In the genomic region with DNA sequence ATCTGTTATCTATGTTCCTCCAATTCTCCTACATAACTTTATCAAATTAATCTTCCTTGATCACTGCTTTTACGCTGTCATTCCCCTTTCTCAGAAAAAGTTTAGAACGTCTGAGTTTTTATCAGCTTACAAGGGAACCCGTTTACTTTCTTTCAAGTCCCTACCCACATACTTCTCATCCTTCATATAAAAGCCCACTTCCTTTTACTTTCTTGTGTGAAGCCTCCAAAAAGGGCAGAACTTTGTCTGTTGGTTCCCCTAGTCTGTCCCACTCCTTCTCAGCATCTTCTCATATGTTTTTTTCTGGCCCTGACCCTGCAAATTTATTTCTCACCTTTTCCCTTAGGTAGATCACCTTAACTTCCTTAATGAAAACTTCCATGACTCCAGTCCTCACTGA, we compare ENCODE assay signal across 19 cellular contexts.
A peak's percentile ranks its signal among the peaks of the same experiment; 100 is the strongest.
DNase-seq lines count a peak whose midpoint lies in the region; ATAC-seq, FAIRE-seq and TF ChIP-seq lines count a peak whose summit lies in the region.
"Had no signal": no experiment of that assay in that cellular context is flagged by ENCODE, and none has a peak within 500 bp of the region (broad histone marks: within the 10 kb centered on the region; RNA-seq: fewer than 3 reads in every experiment).

No MANE protein-coding gene starts in this region.

- H4K20me1 ChIP-seq in GM23338 (replicated peaks; ENCODE audit: insufficient read depth) (no peaks in the 10 kb centered on the region), K562 (replicated peaks; ENCODE audit: control insufficient read depth, insufficient read depth, low read length) (no peaks in the 10 kb centered on the region)

- DNase-seq in GM23338 (ENCODE audit: low spot score) (no peak), OCI-M1 (lab: John Stamatoyannopoulos, UW) (peak; percentile 49), K562 (ENCODE audit: extremely low read depth in 1 of 4, low spot score in 3 of 4) (no peak), mesenchymal stem cell (no peak), H7 (no peak), hippocampal formation (lab: John Stamatoyannopoulos, UW) (no peak), SKM-1 treated with dmso at 0.1 percent for 144 hours (lab: John Stamatoyannopoulos, UW; ENCODE audit: unreplicated experiment) (no peak)
- DNase-seq: C1 segment of cervical spinal cord; Calu3; CD4-positive, alpha-beta memory T cell; COR-L47; DMS53; DMS79 treated with DMSO at 0.1 percent for 48 hours; GM23248; HCEC 1CT had no signal

- 2% methylated on average over 3 of the region's 3 CpGs for WGBS in K562 (ENCODE audit: insufficient coverage, low coverage, missing lambda C conversion rate)
- 83% methylated on average over 3 of the region's 3 CpGs for WGBS in mesenchymal stem cell

- H2AFZ ChIP-seq in GM23338 (no peak overlapping the region), K562 (ENCODE audit: low read depth, low read length) (peak overlapping the region; percentile 56), mesenchymal stem cell (ENCODE audit: low read depth, low read length) (no peak overlapping the region)
- H2AFZ ChIP-seq: GM23248 had no signal

- no peak overlapping the region for H3K4ac ChIP-seq in mesenchymal stem cell (ENCODE audit: low read depth in 1 of 2, low read length in 2 of 2)

- H3K9me2 ChIP-seq in GM23338 (ENCODE audit: insufficient read depth): no peaks in the 10 kb centered on the region; the same call in 1 of the 2 replicates

- intact Hi-C loops in K562 (cut with micrococcal nuclease): no loop called here

- peak overlapping the region; percentile 92 for H2AK5ac ChIP-seq in mesenchymal stem cell (ENCODE audit: low read length, severe bottlenecking)

- no peaks in the 10 kb centered on the region for H3F3A ChIP-seq in GM23338 (replicated peaks; ENCODE audit: low read depth)

- H3K27me3 ChIP-seq in GM23338 (ENCODE audit: insufficient read depth) (no peaks in the 10 kb centered on the region), K562 (ENCODE audit: control insufficient read depth in 2 of 2, insufficient read depth in 2 of 2, low read length in 2 of 2) (no peaks in the 10 kb centered on the region), mesenchymal stem cell (ENCODE audit: control insufficient read depth in 1 of 2, insufficient read depth in 1 of 2, low read length in 2 of 2) (no peaks in the 10 kb centered on the region), H7 (ENCODE audit: control insufficient read depth, insufficient read depth, low read length) (no peaks in the 10 kb centered on the region)

- H3K9me3 Mint-ChIP-seq in GM23338: peaks cover 24% of the 10 kb centered on the region

- BruUV-seq in K562 (replicated peaks; lab: Mats Ljungman, UMichigan): no TSS peak

- POLR2A ChIA-PET in K562 (lab: Yijun Ruan, JAX): no interaction called here

- H2BK12ac ChIP-seq in mesenchymal stem cell (ENCODE audit: low read length in 2 of 2): no peak overlapping the region

- no peak for TF ChIP-seq CTCF in GM23338 (conservative IDR thresholded peaks at IDR 0.05; ENCODE audit: low read depth in 2 of 2)
- no peak for TF ChIP-seq CTCF in K562 (IDR thresholded peaks at IDR 0.05 in 2 of 3, conservative IDR thresholded peaks at IDR 0.05 in 1 of 3; ENCODE audit: insufficient read depth in 2 of 3, low read depth in 1 of 3, low read length in 3 of 3)

- no peak for TF ChIP-seq RAD21 in K562 (CRISPR knock-in tag; conservative IDR thresholded peaks at IDR 0.05 in 1 of 2, IDR thresholded peaks at IDR 0.05 in 1 of 2)

- TF ChIP-seq EP300 in K562 (IDR thresholded peaks at IDR 0.05; ENCODE audit: low read length): no peak

- H3K4me2 ChIP-seq in GM23338: no peak overlapping the region
- no peak overlapping the region for H3K4me2 ChIP-seq in K562 (ENCODE audit: insufficient read depth, low read length)
- H3K4me2 ChIP-seq in mesenchymal stem cell (ENCODE audit: low read length, poor library complexity, severe bottlenecking): no peak overlapping the region

- H3K4me3 Mint-ChIP-seq in GM23338: no peak overlapping the region
- H3K4me3 Mint-ChIP-seq: CD4-positive, alpha-beta memory T cell had no signal

- in situ Hi-C loops in K562 (cut with MboI): no loop called here

- no peak overlapping the region for H4K8ac ChIP-seq in mesenchymal stem cell (ENCODE audit: low read length)

- no peak for TF ChIP-seq POLR2A in K562 (conservative IDR thresholded peaks at IDR 0.05)

- H3K14ac ChIP-seq in mesenchymal stem cell (ENCODE audit: low read length in 2 of 2): no peak overlapping the region

- H3K27ac ChIP-seq in GM23338 (ENCODE audit: low read depth) (no peak overlapping the region), K562 (ENCODE audit: extremely low read depth, low read depth, low read length) (no peak overlapping the region), mesenchymal stem cell (ENCODE audit: low read length, poor library complexity, severe bottlenecking) (no peak overlapping the region)
- H3K27ac ChIP-seq: GM23248 had no signal

- no peaks in the 10 kb centered on the region for H3K79me2 ChIP-seq in GM23338 (replicated peaks; ENCODE audit: insufficient read depth)
- H3K79me2 ChIP-seq in K562 (ENCODE audit: control insufficient read depth, insufficient read depth, low read length): no peaks in the 10 kb centered on the region

- FAIRE-seq in K562 (lab: Jason Lieb, UNC): no peak
- FAIRE-seq: G401.6, GM12892, H54 had no signal

- H3K4me3 ChIP-seq in GM23338 (no peak overlapping the region), K562 (no peak overlapping the region), mesenchymal stem cell (ENCODE audit: insufficient read depth in 1 of 2, low read depth in 1 of 2, low read length in 2 of 2) (no peak overlapping the region), H7 (ENCODE audit: insufficient read depth, low read depth, low read length) (no peak overlapping the region)
- H3K4me3 ChIP-seq: GM23248 had no signal

- CTCF ChIA-PET in K562 (lab: Yijun Ruan, JAX; ENCODE audit: low intra/inter-chr PET ratio): no interaction called here

- peak overlapping the region; percentile 46; the same call in 1 of the 2 replicates for H3K27ac Mint-ChIP-seq in GM23338
- H3K27ac Mint-ChIP-seq: CD4-positive, alpha-beta memory T cell had no signal

- no peak overlapping the region for H3K23ac ChIP-seq in mesenchymal stem cell (ENCODE audit: low read length in 2 of 2)

- no peaks in the 10 kb centered on the region for H3K27me3 Mint-ChIP-seq in GM23338 (ENCODE audit: insufficient read depth, low read depth, poor library complexity)
- H3K27me3 Mint-ChIP-seq: CD4-positive, alpha-beta memory T cell had no signal

- no peak overlapping the region for H2BK15ac ChIP-seq in mesenchymal stem cell (ENCODE audit: low read depth, poor library complexity, severe bottlenecking)

- no peak overlapping the region for H4K91ac ChIP-seq in mesenchymal stem cell (ENCODE audit: low read length)

- H3K4me1 Mint-ChIP-seq in GM23338: peaks cover 6% of the 10 kb centered on the region; the same call in 2 of the 3 replicates
- H3K4me1 Mint-ChIP-seq: CD4-positive, alpha-beta memory T cell had no signal

- no peaks in the 10 kb centered on the region for H3K9me1 ChIP-seq in K562 (ENCODE audit: control insufficient read depth, insufficient read depth, low read length)

- H3K9ac ChIP-seq in K562 (ENCODE audit: insufficient read depth in 1 of 2, low read depth in 2 of 2, low read length in 2 of 2): no peak overlapping the region
- H3K9ac ChIP-seq in mesenchymal stem cell (ENCODE audit: low read length): no peak overlapping the region
- H3K9ac ChIP-seq: GM23248 had no signal

- ATAC-seq in GM23338: no peak
- ATAC-seq in K562: no peak
- no peak for ATAC-seq in GM19452 (IDR thresholded peaks at IDR 0.05; ENCODE audit: unreplicated experiment)

- H3K9me3 ChIP-seq in K562 (replicated peaks; ENCODE audit: control insufficient read depth, insufficient read depth, low read depth, low read length) (peaks cover 5% of the 10 kb centered on the region; the same call in 1 of the 2 replicates), mesenchymal stem cell (ENCODE audit: control insufficient read depth, low read length) (no peaks in the 10 kb centered on the region)

- H3K36me3 ChIP-seq in GM23338 (ENCODE audit: insufficient read depth) (no peaks in the 10 kb centered on the region), K562 (ENCODE audit: control insufficient read depth, insufficient read depth, low read length) (no peaks in the 10 kb centered on the region), mesenchymal stem cell (ENCODE audit: control insufficient read depth in 1 of 2, insufficient read depth in 2 of 2, low read depth in 1 of 2, low read length in 2 of 2) (no peaks in the 10 kb centered on the region), H7 (replicated peaks; ENCODE audit: control insufficient read depth, insufficient read depth, low read length) (no peaks in the 10 kb centered on the region)

- peaks cover 4% of the 10 kb centered on the region; the same call in 1 of the 2 replicates for H3K4me1 ChIP-seq in GM23338 (ENCODE audit: insufficient read depth)
- H3K4me1 ChIP-seq in K562 (replicated peaks in 1 of 2; ENCODE audit: control insufficient read depth in 2 of 2, insufficient read depth in 2 of 2, low read length in 2 of 2): peaks cover 0 to 3% of the 10 kb centered on the region in 2 experiments; a peak in 3 of 5 replicates
- H3K4me1 ChIP-seq in mesenchymal stem cell (ENCODE audit: control insufficient read depth, insufficient read depth, low read depth, low read length): no peaks in the 10 kb centered on the region

- H3K36me3 Mint-ChIP-seq in GM23338 (ENCODE audit: low read depth): peaks cover 16% of the 10 kb centered on the region; the same call in 2 of the 3 replicates
- H3K36me3 Mint-ChIP-seq: CD4-positive, alpha-beta memory T cell had no signal

- no peak overlapping the region for H3K18ac ChIP-seq in mesenchymal stem cell (ENCODE audit: low read depth in 1 of 2, low read length in 2 of 2)

- H2BK120ac ChIP-seq in mesenchymal stem cell (ENCODE audit: low read depth, low read length): no peak overlapping the region

- no peak overlapping the region for H2BK5ac ChIP-seq in mesenchymal stem cell (ENCODE audit: low read depth, low read length, poor library complexity, severe bottlenecking)

- no peaks in the 10 kb centered on the region for H3K79me1 ChIP-seq in mesenchymal stem cell (replicated peaks; ENCODE audit: low read length, poor library complexity, severe bottlenecking)

TF ChIP-seq in K562, 482 proteins besides CTCF, POLR2A, EP300 and RAD21 (continues in another document):
- TF ChIP-seq HDAC8 (tag; IDR thresholded peaks at IDR 0.05): no peak
